ENCODE assay signal across 33 cellular contexts in the genomic region with DNA sequence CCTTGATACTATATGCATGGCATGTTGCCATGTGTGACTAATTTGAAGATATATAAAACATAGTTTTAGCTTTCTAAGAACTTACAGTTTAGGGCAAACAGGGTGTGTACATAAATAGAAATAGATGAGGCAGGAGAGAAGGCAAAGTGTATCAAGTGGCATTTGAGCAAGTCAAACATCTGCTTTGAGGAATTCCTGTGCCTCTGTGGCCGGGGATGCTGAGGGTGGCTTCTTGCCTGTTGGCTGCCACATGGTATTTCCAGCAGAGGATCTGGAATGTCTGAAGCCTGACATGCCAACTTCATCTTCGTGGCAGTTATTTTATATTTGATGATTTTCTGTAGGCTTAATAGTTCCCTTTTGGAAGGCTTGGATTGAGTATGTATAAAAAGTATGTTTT. TPM values are rescaled to one million over a fixed set of nuclear protein-coding genes. Genes with fewer than 3 reads are reported as not detected.
"Had no signal": no experiment of that assay in that cellular context is flagged by ENCODE, and none has a peak within 500 bp of the region (broad histone marks: within the 10 kb centered on the region; RNA-seq: fewer than 3 reads in every experiment).

No MANE protein-coding gene starts in this region.

- H3K9me3 Mint-ChIP-seq: natural killer cell treated with Interleukin-12 subunit alpha and Interleukin-12 subunit beta and Interleukin-15 and Interleukin-18, amount 100 ng/mL, for 72 hours; stimulated activated effector memory CD8-positive, alpha-beta T cell treated with anti-CD3 and anti-CD28 coated beads, Interleukin-12 subunit alpha, Interleukin-12 subunit beta, amount 100 ng/mL, for 72 hours; stimulated activated naive CD8-positive, alpha-beta T cell treated with anti-CD3 and anti-CD28 coated beads, Interleukin-15, Interleukin-2, amounts not matched to agents 100 ng/mL and 50 ng/mL, for 24 hours had no signal

- H3K4me3 ChIP-seq: left lung, lower lobe of right lung, pancreas, prostate gland, spleen, suprapubic skin, thoracic aorta, tibial artery, upper lobe of right lung, uterus had no signal

- ATAC-seq: left colon; left lung; lower lobe of right lung; naive thymus-derived CD4-positive, alpha-beta T cell; natural killer cell treated with Interleukin-12 subunit alpha and Interleukin-12 subunit beta and Interleukin-15 and Interleukin-18, amount 100 ng/mL, for 72 hours; pancreas; right cardiac atrium; sciatic nerve; stimulated activated effector memory CD8-positive, alpha-beta T cell treated with anti-CD3 and anti-CD28 coated beads, Interleukin-12 subunit alpha, Interleukin-12 subunit beta, amount 100 ng/mL, for 72 hours; upper lobe of right lung had no signal

- H3K9me3 ChIP-seq: left lung, lower lobe of right lung, pancreas, prostate gland, spleen, suprapubic skin, thoracic aorta, tibial artery, upper lobe of right lung, uterus had no signal

- H3K27ac Mint-ChIP-seq: naive thymus-derived CD4-positive, alpha-beta T cell; stimulated activated effector memory CD8-positive, alpha-beta T cell treated with anti-CD3 and anti-CD28 coated beads, Interleukin-12 subunit alpha, Interleukin-12 subunit beta, amount 100 ng/mL, for 72 hours; stimulated activated naive CD8-positive, alpha-beta T cell treated with anti-CD3 and anti-CD28 coated beads, Interleukin-15, Interleukin-2, amounts not matched to agents 100 ng/mL and 50 ng/mL, for 24 hours had no signal

- H3K4me3 Mint-ChIP-seq: naive thymus-derived CD4-positive, alpha-beta T cell; natural killer cell treated with Interleukin-12 subunit alpha and Interleukin-12 subunit beta and Interleukin-15 and Interleukin-18, amount 100 ng/mL, for 72 hours; stimulated activated effector memory CD8-positive, alpha-beta T cell treated with anti-CD3 and anti-CD28 coated beads, Interleukin-12 subunit alpha, Interleukin-12 subunit beta, amount 100 ng/mL, for 72 hours; stimulated activated naive CD8-positive, alpha-beta T cell treated with anti-CD3 and anti-CD28 coated beads, Interleukin-15, Interleukin-2, amounts not matched to agents 100 ng/mL and 50 ng/mL, for 24 hours had no signal

- H3K27me3 ChIP-seq: left lung, pancreas, spleen, suprapubic skin, tibial artery, upper lobe of right lung, uterus had no signal

- H3K27me3 Mint-ChIP-seq: naive thymus-derived CD4-positive, alpha-beta T cell; natural killer cell treated with Interleukin-12 subunit alpha and Interleukin-12 subunit beta and Interleukin-15 and Interleukin-18, amount 100 ng/mL, for 72 hours; stimulated activated naive CD8-positive, alpha-beta T cell treated with anti-CD3 and anti-CD28 coated beads, Interleukin-15, Interleukin-2, amounts not matched to agents 100 ng/mL and 50 ng/mL, for 24 hours had no signal

- DNase-seq: hippocampal formation; kidney glomerular epithelial cell; left colon; left lung; lower lobe of right lung; mammary epithelial cell; mesenchymal stem cell; naive thymus-derived CD4-positive, alpha-beta T cell; pancreas; posterior cingulate gyrus; retina; right cardiac atrium; small intestine; spleen; stimulated activated CD4-positive, alpha-beta T cell treated with anti-CD3 and anti-CD28 coated beads, Interleukin-4, amount 100 ng/mL, for 24 hours; stimulated activated naive CD4-positive, alpha-beta T cell; tibial artery; trophoblast cell; upper lobe of right lung; uterus had no signal

- H3K27ac ChIP-seq: left lung, lower lobe of right lung, pancreas, prostate gland, spleen, suprapubic skin, thoracic aorta, tibial artery, upper lobe of right lung, uterus had no signal

- H3K36me3 ChIP-seq: uterus had no signal

RNA-seq across cellular contexts. Expression of a gene that starts 19.8 kb away (rescaled TPM):
- polyA plus RNA-seq: liver; mammary epithelial cell; naive thymus-derived CD4-positive, alpha-beta T cell; neural cell; spleen had no signal

RNA-seq across cellular contexts. Expression of a gene that starts 32.3 kb away (rescaled TPM):
- polyA plus RNA-seq: naive thymus-derived CD4-positive, alpha-beta T cell had no signal

RNA-seq across cellular contexts. Expression of a gene that starts 36.0 kb away (rescaled TPM):
- total RNA-seq: left colon, left lung, liver, lower lobe of right lung, mammary epithelial cell, mucosa of gallbladder, osteoblast, prostate gland, right cardiac atrium, sciatic nerve, spleen, subcutaneous adipose tissue, suprapubic skin, thoracic aorta, upper lobe of right lung had no signal
- polyA plus RNA-seq: keratinocyte; liver; mammary epithelial cell; naive thymus-derived CD4-positive, alpha-beta T cell; right cardiac atrium; small intestine had no signal
